In the genomic region with DNA sequence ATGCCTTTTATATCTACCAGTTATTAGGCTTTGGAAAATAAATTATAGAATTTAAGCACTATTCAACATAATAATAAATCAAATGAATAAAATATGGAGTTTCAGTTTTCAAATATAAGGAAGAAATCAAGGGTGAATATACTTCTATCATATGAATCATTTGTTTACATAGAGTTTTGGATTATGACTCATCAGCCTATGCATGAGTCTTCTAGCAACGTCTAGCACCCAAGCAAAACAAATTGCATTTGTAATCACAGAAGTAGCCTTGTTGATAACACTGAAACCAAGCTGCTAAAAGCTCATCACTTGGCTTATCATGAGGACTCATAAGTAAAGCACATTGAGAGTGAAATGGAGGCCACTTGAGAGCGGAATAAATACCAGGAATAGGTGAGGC, we compare ENCODE assay signal across 19 cellular contexts.
"Had no signal": no experiment of that assay in that cellular context is flagged by ENCODE, and none has a peak within 500 bp of the region (broad histone marks: within the 10 kb centered on the region; RNA-seq: fewer than 3 reads in every experiment).

No MANE protein-coding gene starts in this region.

- H3K36me3 ChIP-seq: esophagus squamous epithelium, gastroesophageal sphincter, neural progenitor cell, upper lobe of right lung had no signal

- H3K27me3 ChIP-seq: esophagus squamous epithelium, gastroesophageal sphincter, neural progenitor cell, testis, upper lobe of right lung had no signal

- H3K27ac ChIP-seq: esophagus squamous epithelium, gastroesophageal sphincter, neural progenitor cell, parathyroid adenoma, testis, upper lobe of right lung had no signal

- DNase-seq: activated CD4-positive, alpha-beta T cell treated with anti-CD3 and anti-CD28 coated beads, Interleukin-2, amount 50 U/mL, for 4 hours; activated CD4-positive, CD25-positive, alpha-beta regulatory T cell treated with anti-CD3 and anti-CD28 coated beads, Interleukin-2, amount 50 U/mL, for 72 hours; activated CD8-positive, alpha-beta memory T cell treated with anti-CD3 and anti-CD28 coated beads, Interleukin-2, amount 10 ng/mL, durations not matched to agents 7 days and 5 days; activated effector memory CD4-positive, alpha-beta T cell treated with Interleukin-2 at 50 U/mL for 16 hours; activated T-cell treated with anti-CD3 and anti-CD28 coated beads, Interleukin-2, amount 50 U/mL, for 24 hours; amygdala; esophagus squamous epithelium; kidney; left ventricle myocardium superior; retina; stimulated activated CD4-positive, alpha-beta T cell treated with anti-CD3 and anti-CD28 coated beads, Interleukin-15, amount 100 ng/mL, for 24 hours; stimulated activated CD4-positive, alpha-beta T cell treated with anti-CD3 and anti-CD28 coated beads, Interleukin-4, amount 100 ng/mL, for 24 hours; stimulated activated naive CD8-positive, alpha-beta T cell treated with anti-CD3 and anti-CD28 coated beads, Interleukin-15, amount 100 ng/mL, for 72 hours; testis; upper lobe of right lung had no signal

- H3K4me1 ChIP-seq: esophagus squamous epithelium, gastroesophageal sphincter, neural progenitor cell, parathyroid adenoma, testis, upper lobe of right lung had no signal

- H3K4me3 ChIP-seq: esophagus squamous epithelium, gastroesophageal sphincter, neural progenitor cell, testis, upper lobe of right lung had no signal

- H3K9me3 ChIP-seq: gastroesophageal sphincter, testis, upper lobe of right lung had no signal

- FAIRE-seq: kidney had no signal

- ATAC-seq: activated CD8-positive, alpha-beta memory T cell treated with anti-CD3 and anti-CD28 coated beads, Interleukin-2, amount 10 ng/mL, durations not matched to agents 7 days and 5 days; activated naive CD4-positive, alpha-beta T cell treated with anti-CD3 and anti-CD28 coated beads, Interleukin-2, amount 50 U/mL, for 72 hours; gastroesophageal sphincter; left ventricle myocardium superior; stimulated activated naive CD8-positive, alpha-beta T cell treated with anti-CD3 and anti-CD28 coated beads, Interleukin-15, amount 100 ng/mL, for 72 hours; upper lobe of right lung had no signal
